10 cellular contexts compared by ENCODE assay signal in genomic region chr10:93438796-93439253, GRCh38. TPM values are rescaled to one million over a fixed set of nuclear protein-coding genes. Genes with fewer than 3 reads are reported as not detected.
DNase-seq lines count a peak whose midpoint lies in the region; ATAC-seq, FAIRE-seq and TF ChIP-seq lines count a peak whose summit lies in the region.
"Had no signal": no experiment of that assay in that cellular context is flagged by ENCODE, and none has a peak within 500 bp of the region (broad histone marks: within the 10 kb centered on the region; RNA-seq: fewer than 3 reads in every experiment).

No MANE protein-coding gene starts in this region.

- in situ Hi-C loops in G401 (cut with HindIII; ENCODE audit: low sequenced_read_pairs) = no loop called here

- H3K79me2 ChIP-seq in hepatocyte = peaks cover 2% of the 10 kb centered on the region

- H3K27me3 ChIP-seq in SJSA1 (replicated peaks) (no peaks in the 10 kb centered on the region), hepatocyte (no peaks in the 10 kb centered on the region), prostate gland (replicated peaks; ENCODE audit: insufficient read depth) (no peaks in the 10 kb centered on the region)

- no peak for TF ChIP-seq CTCF in hepatocyte (IDR thresholded peaks at IDR 0.05; ENCODE audit: poor library complexity)
- TF ChIP-seq CTCF in prostate gland (IDR thresholded peaks at IDR 0.05) = no peak

- no peak for TF ChIP-seq POLR2A in prostate gland (IDR thresholded peaks at IDR 0.05)
- TF ChIP-seq POLR2A in GM12891 (IDR thresholded peaks at IDR 0.05; ENCODE audit: low read depth, low read length) = no peak

- no peaks in the 10 kb centered on the region for H3K9me2 ChIP-seq in hepatocyte (replicated peaks; ENCODE audit: insufficient read depth)

- H3K4me3 ChIP-seq in SJSA1 (no peak overlapping the region), hepatocyte (no peak overlapping the region), prostate gland (no peak overlapping the region)

- H3K9me3 ChIP-seq in SJSA1 (replicated peaks) (no peaks in the 10 kb centered on the region), hepatocyte (ENCODE audit: low read depth) (no peaks in the 10 kb centered on the region), prostate gland (no peaks in the 10 kb centered on the region)

- H3K27ac ChIP-seq in SJSA1 = peak overlapping the region; percentile 100
- H3K27ac ChIP-seq in hepatocyte = peak overlapping the region; percentile 95
- peak overlapping the region; percentile 89 to 96 for H3K27ac ChIP-seq in prostate gland

- H3K36me3 ChIP-seq in SJSA1 (peaks cover 64% of the 10 kb centered on the region), hepatocyte (replicated peaks; ENCODE audit: insufficient read depth, low read depth) (no peaks in the 10 kb centered on the region), prostate gland (no peaks in the 10 kb centered on the region)

- H4K20me1 ChIP-seq in hepatocyte (ENCODE audit: insufficient read depth, poor library complexity, severe bottlenecking) = no peaks in the 10 kb centered on the region

- H2AFZ ChIP-seq in hepatocyte = no peak overlapping the region

- peak overlapping the region; percentile 58 for H3K4me2 ChIP-seq in hepatocyte

- no peak for FAIRE-seq in GM12891 (lab: Jason Lieb, UNC)

- H3K4me1 ChIP-seq in SJSA1 (replicated peaks) = peaks cover 60% of the 10 kb centered on the region
- H3K4me1 ChIP-seq in hepatocyte (ENCODE audit: insufficient read depth) = peaks cover 52% of the 10 kb centered on the region
- H3K4me1 ChIP-seq in prostate gland (replicated peaks) = peaks cover 29% of the 10 kb centered on the region

- no peak for ATAC-seq in GM21528 (IDR thresholded peaks at IDR 0.05; ENCODE audit: low FRiP score, unreplicated experiment)
- no peak for ATAC-seq in HG03025 (IDR thresholded peaks at IDR 0.05; ENCODE audit: low FRiP score, unreplicated experiment)

- DNase-seq in G401 (ENCODE audit: low spot score) = peak; percentile 51
- no peak for DNase-seq in SJSA1 (ENCODE audit: low read depth in 1 of 2, low spot score in 2 of 2)
- peak; percentile 70 for DNase-seq in hepatocyte (ENCODE audit: low spot score)
- DNase-seq in prostate gland (ENCODE audit: low spot score) = peak; percentile 85
- no peak for DNase-seq in GM12891 (ENCODE audit: insufficient read length, low spot score)
- no peak for DNase-seq in putamen (ENCODE audit: low spot score)
- DNase-seq: activated CD4-positive, alpha-beta memory T cell treated with anti-CD3 and anti-CD28 coated beads, Interleukin-2, amount 10 ng/mL, durations not matched to agents 7 days and 5 days; NCI-H446 had no signal

- intact Hi-C loops in prostate gland (cut with DNase I) = loop anchor here (5.0 kb wide), 1 partner anchor 57 kb away; no protein-coding TSS in a partner anchor

- WGBS in hepatocyte (ENCODE audit: low lambda C conversion rate, missing lambda C conversion rate) = 28% methylated on average over 10 of the region's 10 CpGs
- 29% methylated on average over 10 of the region's 10 CpGs for WGBS in prostate gland

TF ChIP-seq in GM12891, 5 proteins besides CTCF, POLR2A, EP300 and RAD21:
- no peak for TF ChIP-seq POLR2AphosphoS5 (IDR thresholded peaks at IDR 0.05; ENCODE audit: low read depth, low read length)
- no peak for TF ChIP-seq POU2F2 (IDR thresholded peaks at IDR 0.05; ENCODE audit: low read depth, low read length)
- TF ChIP-seq TAF1 (IDR thresholded peaks at IDR 0.05; ENCODE audit: low read depth, low read length) = no peak
- TF ChIP-seq SPI1 (IDR thresholded peaks at IDR 0.05; ENCODE audit: low read depth, low read length) = no peak
- no peak for TF ChIP-seq PAX5 (IDR thresholded peaks at IDR 0.05; ENCODE audit: insufficient read depth, low read length, severe bottlenecking)

RNA-seq across cellular contexts. Expression of gene MYOF, which starts 43.3 kb away (rescaled TPM):
- 71.6 and 72.7 TPM in 2 replicates for total RNA-seq in G401 (2014; rRNA removed; shearing (Covaris generic))
- total RNA-seq in SJSA1 (2014; rRNA removed; shearing (Covaris generic)) = 198 and 300 TPM in 2 replicates
- 41.8 and 47.9 TPM in 2 replicates for total RNA-seq in hepatocyte
- polyA plus RNA-seq in hepatocyte = 16.6 and 28.0 TPM in 2 replicates
- total RNA-seq in prostate gland = 10 to 100 TPM; 84.4 to 85.0 TPM
- 0.37 TPM for polyA plus RNA-seq in GM12891 (2012; ENCODE audit: low read depth, missing spikeins)

RNA-seq across cellular contexts. Expression of gene CEP55, which starts 57.6 kb away (rescaled TPM):
- 52.9 and 58.9 TPM in 2 replicates for total RNA-seq in G401 (2014; rRNA removed; shearing (Covaris generic))
- total RNA-seq in SJSA1 (2014; rRNA removed; shearing (Covaris generic)) = 149 and 198 TPM in 2 replicates
- total RNA-seq in hepatocyte (3.6 and 4.0 TPM in 2 replicates), prostate gland (1 to 10 TPM in 1 of 2 donors, under 1 TPM in 1; 0.14 to 4.7 TPM)
- polyA plus RNA-seq in hepatocyte = 5.4 and 5.9 TPM in 2 replicates
- polyA plus RNA-seq in GM12891 (2012; ENCODE audit: low read depth, missing spikeins) = 16.6 TPM

Comparison
In these comparisons a context has a peak if more than half of its experiments do, and no peak if none do; other contexts are left out.
1. DNase-seq: peak in G401 (single experiment), hepatocyte (single experiment) and prostate gland (single experiment); none in SJSA1 (0 of 2), GM12891 (single experiment) and putamen (single experiment).
2. Peak in every context shown above with its lines, with median percentiles within 50 percentile points of each other: H3K27ac ChIP-seq.